23 cellular contexts compared by ENCODE assay signal in the genomic region with DNA sequence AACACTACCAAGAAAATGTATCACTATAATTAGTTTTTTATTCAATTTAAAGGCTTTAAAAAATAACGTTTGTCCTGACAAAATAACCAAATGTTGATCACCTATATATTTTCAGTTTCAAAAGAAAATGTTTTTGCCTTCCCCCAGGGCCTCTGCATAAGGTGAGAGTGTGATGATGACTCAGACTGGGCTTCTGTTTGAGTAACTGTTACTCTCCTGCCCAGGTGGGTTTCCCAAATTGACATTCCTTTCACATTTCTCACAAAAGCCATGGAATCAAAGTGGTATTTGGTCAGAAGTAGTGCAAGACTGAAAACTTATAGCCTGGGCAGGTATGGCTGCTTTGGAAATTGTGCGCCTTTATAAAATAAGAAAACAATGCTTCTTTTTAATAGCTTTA.
DNase-seq lines count a peak whose midpoint lies in the region; ATAC-seq and TF ChIP-seq lines count a peak whose summit lies in the region.
"Had no signal": no experiment of that assay in that cellular context is flagged by ENCODE, and none has a peak within 500 bp of the region (broad histone marks: within the 10 kb centered on the region; RNA-seq: fewer than 3 reads in every experiment).

No MANE protein-coding gene starts in this region.

- H3K36me3 ChIP-seq in SJCRH30 (no peaks in the 10 kb centered on the region), uterus (no peaks in the 10 kb centered on the region)
- H3K36me3 ChIP-seq: ascending aorta had no signal

- H3K9me3 ChIP-seq in SJCRH30 (replicated peaks) (no peaks in the 10 kb centered on the region; the same call in none of the 2 replicates), uterus (no peaks in the 10 kb centered on the region)
- H3K9me3 ChIP-seq: ascending aorta had no signal

- H3K27ac ChIP-seq in SJCRH30 (no peak overlapping the region), uterus (no peak overlapping the region)
- H3K27ac ChIP-seq: ascending aorta, dorsolateral prefrontal cortex, HL-60 had no signal

- DNase-seq in GM12865 (ENCODE audit: low read depth) (peak; percentile 53), iPS-NIHi7 (ENCODE audit: extremely low spot score) (peak; percentile 65), CD14-positive monocyte (ENCODE audit: low spot score) (no peak), SJCRH30 (no peak), uterus (no peak)
- DNase-seq: ACHN; activated CD4-positive, alpha-beta T cell treated with anti-CD3 and anti-CD28 coated beads, Interleukin-2, amount 50 U/mL, for 4 hours; activated CD8-positive, alpha-beta memory T cell treated with anti-CD3 and anti-CD28 coated beads, Interleukin-2, amount 50 U/mL, for 48 hours; activated effector memory CD4-positive, alpha-beta T cell treated with Interleukin-2 at 50 U/mL for 16 hours; activated naive CD8-positive, alpha-beta T cell treated with anti-CD3 and anti-CD28 coated beads for 36 hours; central memory CD4-positive, alpha-beta T cell; dorsolateral prefrontal cortex; immature natural killer cell; left ventricle myocardium superior; NCI-H1105; T1000 had no signal

- H3K4me3 ChIP-seq in GM12865 (ENCODE audit: low read depth, low read length) = no peak overlapping the region
- no peak overlapping the region for H3K4me3 ChIP-seq in SJCRH30
- H3K4me3 ChIP-seq in uterus = no peak overlapping the region

- TF ChIP-seq CTCF in GM12865 (IDR thresholded peaks at IDR 0.05; ENCODE audit: insufficient read depth, low read depth, low read length, missing control alignments) (no peak), CD14-positive monocyte (IDR thresholded peaks at IDR 0.05) (no peak), uterus (IDR thresholded peaks at IDR 0.05) (no peak)

- peaks cover 4% of the 10 kb centered on the region for H3K9me3 Mint-ChIP-seq in activated T-helper 17 cell treated with anti-CD3 and anti-CD28 coated beads, Interleukin-2, amount 50 U/mL, for 72 hours
- H3K9me3 Mint-ChIP-seq in CD14-positive monocyte = peaks cover 0 to 5% (median 2%) of the 10 kb centered on the region in 7 donors
- H3K9me3 Mint-ChIP-seq: activated naive CD8-positive, alpha-beta T cell treated with anti-CD3 and anti-CD28 coated beads for 36 hours; immature natural killer cell; nephron had no signal

- no peak overlapping the region for H3K27ac Mint-ChIP-seq in activated T-helper 17 cell treated with anti-CD3 and anti-CD28 coated beads, Interleukin-2, amount 50 U/mL, for 72 hours
- H3K27ac Mint-ChIP-seq in CD14-positive monocyte = no peak overlapping the region
- H3K27ac Mint-ChIP-seq: activated naive CD8-positive, alpha-beta T cell treated with anti-CD3 and anti-CD28 coated beads for 36 hours; immature natural killer cell; nephron had no signal

- intact Hi-C loops in CD14-positive monocyte (cut with micrococcal nuclease) = no loop called here
- intact Hi-C loops in uterus (cut with DNase I; ENCODE audit: low total_unique reads) = no loop called here

- no peaks in the 10 kb centered on the region for H3K4me1 Mint-ChIP-seq in activated T-helper 17 cell treated with anti-CD3 and anti-CD28 coated beads, Interleukin-2, amount 50 U/mL, for 72 hours
- no peaks in the 10 kb centered on the region for H3K4me1 Mint-ChIP-seq in CD14-positive monocyte
- H3K4me1 Mint-ChIP-seq: immature natural killer cell, nephron had no signal

- H3K27me3 ChIP-seq in SJCRH30 = no peaks in the 10 kb centered on the region; the same call in 1 of the 2 replicates
- H3K27me3 ChIP-seq in uterus = no peaks in the 10 kb centered on the region
- H3K27me3 ChIP-seq: ascending aorta had no signal

- H3K36me3 Mint-ChIP-seq in activated T-helper 17 cell treated with anti-CD3 and anti-CD28 coated beads, Interleukin-2, amount 50 U/mL, for 72 hours (ENCODE audit: low read depth) = no peaks in the 10 kb centered on the region
- no peaks in the 10 kb centered on the region for H3K36me3 Mint-ChIP-seq in CD14-positive monocyte
- H3K36me3 Mint-ChIP-seq: activated naive CD8-positive, alpha-beta T cell treated with anti-CD3 and anti-CD28 coated beads for 36 hours; immature natural killer cell had no signal

- H3K27me3 Mint-ChIP-seq in activated T-helper 17 cell treated with anti-CD3 and anti-CD28 coated beads, Interleukin-2, amount 50 U/mL, for 72 hours = peaks cover 12% of the 10 kb centered on the region
- no peaks in the 10 kb centered on the region for H3K27me3 Mint-ChIP-seq in CD14-positive monocyte (ENCODE audit: low read depth in 3 of 3)
- H3K27me3 Mint-ChIP-seq: activated naive CD8-positive, alpha-beta T cell treated with anti-CD3 and anti-CD28 coated beads for 36 hours had no signal

- H3K4me1 ChIP-seq in SJCRH30 (peaks cover 9% of the 10 kb centered on the region; the same call in 1 of the 2 replicates), uterus (no peaks in the 10 kb centered on the region)
- H3K4me1 ChIP-seq: ascending aorta had no signal

- TF ChIP-seq POLR2A in uterus (IDR thresholded peaks at IDR 0.05) = no peak

- H3K4me3 Mint-ChIP-seq in activated T-helper 17 cell treated with anti-CD3 and anti-CD28 coated beads, Interleukin-2, amount 50 U/mL, for 72 hours = no peak overlapping the region
- H3K4me3 Mint-ChIP-seq in CD14-positive monocyte = no peak overlapping the region
- H3K4me3 Mint-ChIP-seq: activated naive CD8-positive, alpha-beta T cell treated with anti-CD3 and anti-CD28 coated beads for 36 hours; immature natural killer cell; nephron had no signal

- peak; percentile 41 for ATAC-seq in HG03565 (IDR thresholded peaks at IDR 0.05; ENCODE audit: unreplicated experiment)
- peak; percentile 47 for ATAC-seq in activated T-helper 17 cell treated with anti-CD3 and anti-CD28 coated beads, Interleukin-2, amount 50 U/mL, for 72 hours (replicated peaks)
- ATAC-seq in HG03175 (IDR thresholded peaks at IDR 0.05; ENCODE audit: unreplicated experiment) = no peak
- ATAC-seq: left ventricle myocardium superior, Right ventricle myocardium inferior had no signal

Comparison
In these comparisons a context has a peak if more than half of its experiments do, and no peak if none do; other contexts are left out.
1. DNase-seq: peak in GM12865 (single experiment) and iPS-NIHi7 (single experiment); none in CD14-positive monocyte (single experiment), SJCRH30 (0 of 2) and uterus (0 of 2).